ENCODE assay signal across 8 cellular contexts in genomic region chr13:24159921-24160324, GRCh38. TPM values are rescaled to one million over a fixed set of nuclear protein-coding genes. Genes with fewer than 3 reads are reported as not detected.
DNase-seq lines count a peak whose midpoint lies in the region; ATAC-seq and TF ChIP-seq lines count a peak whose summit lies in the region.

No MANE protein-coding gene starts in this region.

- peaks cover 0 to 7% (median 0%) of the 10 kb centered on the region in 5 donors for H3K27me3 Mint-ChIP-seq in naive thymus-derived CD8-positive, alpha-beta T cell

- no peak for ATAC-seq in naive thymus-derived CD8-positive, alpha-beta T cell
- ATAC-seq in mucosa of descending colon (no peak), GM21717 (IDR thresholded peaks at IDR 0.05; ENCODE audit: unreplicated experiment) (no peak)

- no peaks in the 10 kb centered on the region for H3K9me3 ChIP-seq in BLaER1
- no peaks in the 10 kb centered on the region for H3K9me3 ChIP-seq in mucosa of descending colon

- H3K36me3 ChIP-seq in BLaER1 (no peaks in the 10 kb centered on the region), KMS-11 (ENCODE audit: insufficient read depth) (no peaks in the 10 kb centered on the region), mucosa of descending colon (ENCODE audit: low read depth) (no peaks in the 10 kb centered on the region)

- no peaks in the 10 kb centered on the region for H3K9me3 Mint-ChIP-seq in naive thymus-derived CD8-positive, alpha-beta T cell

- peak overlapping the region; percentile 73 to 92 (median 86) for H3K4me3 Mint-ChIP-seq in naive thymus-derived CD8-positive, alpha-beta T cell

- no peak overlapping the region for H3K9ac ChIP-seq in BLaER1
- peak overlapping the region; percentile 22; the same call in 1 of the 2 replicates for H3K9ac ChIP-seq in KMS-11

- peak overlapping the region; percentile 87 for H3K4me3 ChIP-seq in BLaER1
- no peak overlapping the region for H3K4me3 ChIP-seq in KMS-11 (IDR thresholded peaks at IDR 0.05; ENCODE audit: insufficient read depth, low read depth, low read length)
- H3K4me3 ChIP-seq in mucosa of descending colon = no peak overlapping the region

- TF ChIP-seq CTCF in KMS-11 (conservative IDR thresholded peaks at IDR 0.05; ENCODE audit: low read depth, low read length) (no peak), mucosa of descending colon (IDR thresholded peaks at IDR 0.05) (no peak)

- H3K36me3 Mint-ChIP-seq in naive thymus-derived CD8-positive, alpha-beta T cell = peaks cover 0 to under 1% (median 0%) of the 10 kb centered on the region in 3 donors

- peak overlapping the region; percentile 78; the same call in 1 of the 2 replicates for H2AFZ ChIP-seq in KMS-11 (ENCODE audit: low read depth)

- H3K4me1 Mint-ChIP-seq in naive thymus-derived CD8-positive, alpha-beta T cell = peaks cover 18 to 29% (median 19%) of the 10 kb centered on the region in 4 donors

- H3K4me2 ChIP-seq in BLaER1 = peak overlapping the region; percentile 98
- peak overlapping the region; percentile 79 for H3K4me2 ChIP-seq in KMS-11

- DNase-seq in naive thymus-derived CD8-positive, alpha-beta T cell = peak in 1 of 10 donors; percentile 2
- DNase-seq in amniotic stem cell (lab: John Stamatoyannopoulos, UW) (no peak), CD1c-positive myeloid dendritic cell (ENCODE audit: extremely low spot score) (no peak), mucosa of descending colon (no peak)

- no peak overlapping the region for H3K27ac ChIP-seq in BLaER1
- H3K27ac ChIP-seq in KMS-11 = no peak overlapping the region
- peak overlapping the region; percentile 24 for H3K27ac ChIP-seq in cingulate gyrus (ENCODE audit: low read depth, low read length)

- peak overlapping the region in 8 of 10 donors; percentile 59 to 91 (median 82) for H3K27ac Mint-ChIP-seq in naive thymus-derived CD8-positive, alpha-beta T cell

- no peaks in the 10 kb centered on the region for H3K79me2 ChIP-seq in KMS-11 (ENCODE audit: insufficient read depth, low read depth)

- H3K27me3 ChIP-seq in BLaER1 (peaks cover 16% of the 10 kb centered on the region), KMS-11 (ENCODE audit: insufficient read depth, low read depth) (no peaks in the 10 kb centered on the region)

- POLR2A ChIA-PET in naive thymus-derived CD8-positive, alpha-beta T cell (lab: Charles Lee) = interaction anchor here (0.8 to 1.8 kb wide), 5 partner anchors 21 to 91 kb away, joined by 3 to 6 read pairs (median 4); no protein-coding TSS in a partner anchor

- intact Hi-C loops in mucosa of descending colon (cut with DNase I, micrococcal nuclease) = no loop called here

- H4K20me1 ChIP-seq in BLaER1 = peaks cover 37% of the 10 kb centered on the region
- H4K20me1 ChIP-seq in KMS-11 (ENCODE audit: insufficient read depth) = no peaks in the 10 kb centered on the region

- H3K4me1 ChIP-seq in BLaER1 (peaks cover 34% of the 10 kb centered on the region), KMS-11 (ENCODE audit: low read depth, poor library complexity, severe bottlenecking) (peaks cover 4% of the 10 kb centered on the region), mucosa of descending colon (ENCODE audit: low read depth) (peaks cover 12% of the 10 kb centered on the region)

RNA-seq across cellular contexts. Expression of gene SPATA13, which starts 0.6 kb away (rescaled TPM):
- total RNA-seq in naive thymus-derived CD8-positive, alpha-beta T cell = 100 to 1,000 TPM; 120 to 121 TPM
- polyA plus RNA-seq in naive thymus-derived CD8-positive, alpha-beta T cell = 10 to 100 TPM; 80.4 to 92.8 (median 84.8) TPM
- total RNA-seq in mucosa of descending colon = 10 to 100 TPM; 35.2 to 59.5 (median 35.6) TPM
